In the genomic region with DNA sequence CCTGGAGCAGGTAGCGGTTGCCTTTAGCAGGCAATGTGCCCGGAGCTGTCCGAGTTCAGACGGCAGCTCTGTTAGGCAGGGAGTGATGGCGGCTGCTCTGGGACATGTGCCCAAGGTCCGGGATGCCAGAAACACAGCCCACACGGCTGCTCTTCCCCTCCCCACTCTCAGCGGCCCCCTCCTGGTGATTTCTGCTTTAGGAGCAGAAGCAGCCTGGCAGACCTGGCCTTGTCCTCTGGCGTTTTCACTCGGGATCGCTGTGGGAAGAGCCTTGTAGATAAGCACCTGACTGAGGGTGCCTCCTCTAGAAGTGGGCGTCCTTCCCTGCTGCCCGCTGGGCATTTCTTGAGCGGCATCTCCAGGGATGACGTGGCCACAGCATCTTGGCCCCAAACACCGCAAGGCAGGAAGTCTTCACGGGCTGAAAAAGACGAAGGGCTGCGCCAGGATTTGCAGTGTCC, we compare ENCODE assay signal across 10 cellular contexts.
DNase-seq lines count a peak whose midpoint lies in the region; ATAC-seq and TF ChIP-seq lines count a peak whose summit lies in the region.
"Had no signal": no experiment of that assay in that cellular context is flagged by ENCODE, and none has a peak within 500 bp of the region (broad histone marks: within the 10 kb centered on the region; RNA-seq: fewer than 3 reads in every experiment).

No MANE protein-coding gene starts in this region.

- H2BK5ac ChIP-seq in neuronal stem cell (ENCODE audit: low read length): peak overlapping the region; percentile 77

- H3K9ac ChIP-seq in PC-3 (ENCODE audit: low read length): 0 out of 2 replicates have a peak overlapping the region, but pooled peaks have one; percentile 17
- peak overlapping the region; percentile 45 for H3K9ac ChIP-seq in fibroblast of lung (ENCODE audit: insufficient read depth, low read length)
- H3K9ac ChIP-seq in neuronal stem cell (ENCODE audit: low read depth, low read length, poor library complexity): no peak overlapping the region

- ATAC-seq in PC-3: peak; percentile 86
- no peak for ATAC-seq in stimulated activated naive B cell treated with anti-CD40 and anti-IgM and Interleukin-4, amounts not matched to agents 10 μg/mL and 1 μg/mL and 100 μg/mL, for 72 hours (replicated peaks)
- no peak for ATAC-seq in HG02973 (IDR thresholded peaks at IDR 0.05; ENCODE audit: unreplicated experiment)

- H3K23ac ChIP-seq in neuronal stem cell (ENCODE audit: low read depth, low read length, poor library complexity): peak overlapping the region; percentile 56

- H3K27me3 ChIP-seq in PC-3 (ENCODE audit: low read length) (no peaks in the 10 kb centered on the region), fibroblast of lung (ENCODE audit: control insufficient read depth, insufficient read depth, low read length) (no peaks in the 10 kb centered on the region), neuronal stem cell (ENCODE audit: control insufficient read depth in 3 of 3, insufficient read depth in 3 of 3, low read depth in 1 of 3, low read length in 3 of 3) (peaks cover 0 to 6% (median 0%) of the 10 kb centered on the region in 3 experiments)

- CTCF ChIA-PET in PC-3 (lab: Charles Lee): no interaction called here
- CTCF ChIA-PET in Calu3 (lab: Charles Lee): no interaction called here

- peaks cover 0 to 3% of the 10 kb centered on the region in 2 donors for H3K9me3 Mint-ChIP-seq in stimulated activated naive B cell treated with anti-CD40 and anti-IgM and Interleukin-4, amounts not matched to agents 10 μg/mL and 1 μg/mL and 100 μg/mL, for 72 hours
- H3K9me3 Mint-ChIP-seq in Calu3 (ENCODE audit: low read depth, unreplicated experiment): no peaks in the 10 kb centered on the region
- H3K9me3 Mint-ChIP-seq: nephron had no signal

- no peak overlapping the region for H3K4ac ChIP-seq in neuronal stem cell (ENCODE audit: low read length)

- no peak overlapping the region for H3K27ac Mint-ChIP-seq in stimulated activated naive B cell treated with anti-CD40 and anti-IgM and Interleukin-4, amounts not matched to agents 10 μg/mL and 1 μg/mL and 100 μg/mL, for 72 hours
- H3K27ac Mint-ChIP-seq in Calu3 (ENCODE audit: unreplicated experiment): no peak overlapping the region
- H3K27ac Mint-ChIP-seq: B cell had no signal

- no peaks in the 10 kb centered on the region for H3K9me3 ChIP-seq in PC-3 (ENCODE audit: low read length)
- no peaks in the 10 kb centered on the region for H3K9me3 ChIP-seq in fibroblast of lung (ENCODE audit: control insufficient read depth, insufficient read depth, low read depth, low read length)
- H3K9me3 ChIP-seq in neuronal stem cell (replicated peaks in 1 of 2; ENCODE audit: control insufficient read depth in 2 of 2, insufficient read depth in 1 of 2, low read depth in 1 of 2, low read length in 2 of 2): peaks cover 0 to 6% of the 10 kb centered on the region in 2 donors

- H3K4me2 ChIP-seq in PC-3 (ENCODE audit: low read length) (peak overlapping the region; percentile 85), fibroblast of lung (ENCODE audit: extremely low read depth, insufficient read depth, low read length) (peak overlapping the region; percentile 85), neuronal stem cell (ENCODE audit: insufficient read depth, low read length, poor library complexity, severe bottlenecking) (no peak overlapping the region)

- no peak overlapping the region for H2BK15ac ChIP-seq in neuronal stem cell (ENCODE audit: low read length)

- H3K9me2 ChIP-seq in PC-3 (replicated peaks; ENCODE audit: low read length): no peaks in the 10 kb centered on the region

- H4K91ac ChIP-seq in neuronal stem cell (ENCODE audit: low read depth, low read length, poor library complexity): no peak overlapping the region

- no TSS peak for BruUV-seq in PC-3 (replicated peaks; lab: Mats Ljungman, UMichigan)
- BruUV-seq in Calu3 (replicated peaks; lab: Mats Ljungman, UMichigan): no TSS peak

- H3K79me1 ChIP-seq in neuronal stem cell (ENCODE audit: low read depth, low read length): peaks cover 5% of the 10 kb centered on the region

- H4K20me1 ChIP-seq in PC-3 (ENCODE audit: low read length) (no peaks in the 10 kb centered on the region), fibroblast of lung (ENCODE audit: control insufficient read depth, extremely low read depth, insufficient read depth, low read length) (no peaks in the 10 kb centered on the region)

- peaks cover 6 to 25% of the 10 kb centered on the region in 2 donors for H3K4me1 Mint-ChIP-seq in stimulated activated naive B cell treated with anti-CD40 and anti-IgM and Interleukin-4, amounts not matched to agents 10 μg/mL and 1 μg/mL and 100 μg/mL, for 72 hours
- no peaks in the 10 kb centered on the region for H3K4me1 Mint-ChIP-seq in Calu3 (ENCODE audit: low read depth, unreplicated experiment)
- H3K4me1 Mint-ChIP-seq: B cell had no signal

- POLR2A ChIA-PET in PC-3 (lab: Charles Lee; ENCODE audit: unreplicated experiment): no interaction called here

- intact Hi-C loops in PC-3 (cut with micrococcal nuclease) (no loop called here), Calu3 (cut with micrococcal nuclease; ENCODE audit: unreplicated experiment) (no loop called here)

- DNase-seq in AG08395 (ENCODE audit: low spot score) (peak; percentile 71), PC-3 (peak; percentile 72), fibroblast of lung (ENCODE audit: low read depth in 2 of 2) (peak; percentile 73 to 83), neuronal stem cell (ENCODE audit: low spot score) (no peak), GM13977 (ENCODE audit: low spot score) (no peak), Calu3 (no peak)
- DNase-seq in stimulated activated naive B cell treated with anti-CD40 and anti-IgM and Interleukin-4, amounts not matched to agents 10 μg/mL and 1 μg/mL and 100 μg/mL, for 72 hours: no peak

- H2AFZ ChIP-seq in PC-3 (ENCODE audit: low read length) (peak overlapping the region; percentile 69), fibroblast of lung (ENCODE audit: low read length) (peak overlapping the region; percentile 43), neuronal stem cell (ENCODE audit: low read length) (no peak overlapping the region)

- H3K36me3 Mint-ChIP-seq in stimulated activated naive B cell treated with anti-CD40 and anti-IgM and Interleukin-4, amounts not matched to agents 10 μg/mL and 1 μg/mL and 100 μg/mL, for 72 hours: peaks cover 30 to 51% of the 10 kb centered on the region in 2 donors
- peaks cover 6% of the 10 kb centered on the region for H3K36me3 Mint-ChIP-seq in Calu3 (ENCODE audit: insufficient read depth, unreplicated experiment)

- H3K4me3 Mint-ChIP-seq in stimulated activated naive B cell treated with anti-CD40 and anti-IgM and Interleukin-4, amounts not matched to agents 10 μg/mL and 1 μg/mL and 100 μg/mL, for 72 hours: no peak overlapping the region
- no peak overlapping the region for H3K4me3 Mint-ChIP-seq in Calu3 (ENCODE audit: low read depth, unreplicated experiment)
- H3K4me3 Mint-ChIP-seq: B cell, nephron had no signal

- H3K4me3 ChIP-seq in PC-3 (ENCODE audit: low read length): peak overlapping the region; percentile 58
- H3K4me3 ChIP-seq in fibroblast of lung (replicated peaks in 1 of 4; ENCODE audit: control extremely low read depth in 1 of 4, insufficient read depth in 1 of 4, low read depth in 3 of 4, low read length in 4 of 4): peak overlapping the region in 3 of 4 experiments; percentile 17 to 52 (median 22)
- no peak overlapping the region for H3K4me3 ChIP-seq in neuronal stem cell (ENCODE audit: low read length in 2 of 2)

- H4K8ac ChIP-seq in neuronal stem cell (ENCODE audit: low read depth, low read length): no peak overlapping the region

- no peaks in the 10 kb centered on the region for H3F3A ChIP-seq in PC-3 (ENCODE audit: low read length, unreplicated experiment)

- H3K18ac ChIP-seq in neuronal stem cell (ENCODE audit: low read length): peak overlapping the region; percentile 55

- TF ChIP-seq CTCF in PC-3 (conservative IDR thresholded peaks at IDR 0.05; ENCODE audit: low read depth, low read length) (no peak), fibroblast of lung (conservative IDR thresholded peaks at IDR 0.05 in 1 of 2, IDR thresholded peaks at IDR 0.05 in 1 of 2; ENCODE audit: low read depth in 1 of 2, low read length in 2 of 2) (peak; percentile 7 to 23), GM13977 (IDR thresholded peaks at IDR 0.05; ENCODE audit: extremely low read depth, insufficient read depth, missing control alignments) (no peak), Calu3 (IDR thresholded peaks at IDR 0.05; ENCODE audit: unreplicated experiment) (no peak)

- no peaks in the 10 kb centered on the region for H3K27me3 Mint-ChIP-seq in stimulated activated naive B cell treated with anti-CD40 and anti-IgM and Interleukin-4, amounts not matched to agents 10 μg/mL and 1 μg/mL and 100 μg/mL, for 72 hours
- H3K27me3 Mint-ChIP-seq in Calu3 (ENCODE audit: unreplicated experiment): no peaks in the 10 kb centered on the region
- H3K27me3 Mint-ChIP-seq: B cell had no signal

- H3K4me1 ChIP-seq in PC-3 (ENCODE audit: insufficient read depth, low read length) (peaks cover 22% of the 10 kb centered on the region; the same call in 1 of the 2 replicates), fibroblast of lung (ENCODE audit: control insufficient read depth, extremely low read depth, insufficient read depth, low read length) (peaks cover 3% of the 10 kb centered on the region), neuronal stem cell (ENCODE audit: control insufficient read depth in 2 of 2, insufficient read depth in 1 of 2, low read depth in 1 of 2, low read length in 2 of 2) (peaks cover 0 to 8% of the 10 kb centered on the region in 2 donors)

- in situ Hi-C loops in GM13977 (cut with MboI; ENCODE audit: low pct_unique_long_range_greater_than_20kb, low sequenced_read_pairs, unreplicated experiment): no loop called here

- no peak overlapping the region for H2BK12ac ChIP-seq in neuronal stem cell (ENCODE audit: low read length)

- no peak overlapping the region for H3K14ac ChIP-seq in neuronal stem cell (ENCODE audit: low read length)

- H3K79me2 ChIP-seq in PC-3 (ENCODE audit: low read length) (no peaks in the 10 kb centered on the region), fibroblast of lung (ENCODE audit: control insufficient read depth, insufficient read depth, low read length) (no peaks in the 10 kb centered on the region)

- H2BK120ac ChIP-seq in neuronal stem cell (ENCODE audit: low read depth, low read length): no peak overlapping the region

- H3K27ac ChIP-seq in PC-3 (ENCODE audit: low read length) (peak overlapping the region; percentile 16; the same call in 1 of the 2 replicates), fibroblast of lung (ENCODE audit: insufficient read depth, low read length) (peak overlapping the region; percentile 34), neuronal stem cell (replicated peaks; ENCODE audit: low read length) (no peak overlapping the region)

- no CpG with 5 or more reads among the region's 19 CpGs for WGBS in neuronal stem cell (ENCODE audit: extremely low coverage in 2 of 2, insufficient read length in 2 of 2, insufficient replicate concordance in 1 of 2), 2 donors

- H3K36me3 ChIP-seq in PC-3 (ENCODE audit: low read depth, low read length) (no peaks in the 10 kb centered on the region), fibroblast of lung (ENCODE audit: control insufficient read depth, insufficient read depth, low read length) (no peaks in the 10 kb centered on the region), neuronal stem cell (replicated peaks in 1 of 2; ENCODE audit: control insufficient read depth in 2 of 2, insufficient read depth in 2 of 2, low read length in 2 of 2) (peaks cover 0 to 6% of the 10 kb centered on the region in 2 donors)

- peak overlapping the region; percentile 13 for H2AK5ac ChIP-seq in neuronal stem cell (ENCODE audit: low read depth, low read length)

Comparison
In these comparisons a context has a peak if more than half of its experiments do, and no peak if none do; other contexts are left out.
1. DNase-seq: peak in AG08395 (single experiment), PC-3 (single experiment) and fibroblast of lung (2 of 2); none in neuronal stem cell (single experiment), GM13977 (single experiment), stimulated activated naive B cell treated with anti-CD40 and anti-IgM and Interleukin-4, amounts not matched to agents 10 μg/mL and 1 μg/mL and 100 μg/mL, for 72 hours (single experiment) and Calu3 (single experiment).
2. H3K4me3 ChIP-seq: peak in PC-3 (single experiment) and fibroblast of lung (3 of 4); none in neuronal stem cell (0 of 2).
3. CTCF ChIP-seq: peak in fibroblast of lung (2 of 2); none in PC-3 (single experiment), GM13977 (single experiment) and Calu3 (single experiment).